In genomic region chr1:67053785-67054759, GRCh38 we compare ENCODE assay signal across 1 cellular context.
TF ChIP-seq lines count a peak whose summit lies in the region.

Gene SLC35D1, minus strand, starts transcription at chr1:67054148. Its CDS starts 135 bp downstream, at chr1:67054013.

TF ChIP-seq in WTC11, 78 proteins besides CTCF, POLR2A, EP300 and RAD21 (continued from another document):
- TF ChIP-seq HMGXB4 (CRISPR knock-in tag; IDR thresholded peaks at IDR 0.05), result peak; percentile 72; the same call in 1 of the 2 replicates
- no peak for TF ChIP-seq HMGA2 (CRISPR knock-in tag; IDR thresholded peaks at IDR 0.05)
- TF ChIP-seq MAX (CRISPR knock-in tag; IDR thresholded peaks at IDR 0.05), result peak; percentile 75; the same call in 1 of the 2 replicates
- TF ChIP-seq GABPB1 (CRISPR knock-in tag; IDR thresholded peaks at IDR 0.05), result peak; percentile 51; the same call in 1 of the 2 replicates
- 0 out of 2 replicates have a peak, but pooled peaks have one; percentile 30 for TF ChIP-seq PRRX2 (CRISPR knock-in tag; IDR thresholded peaks at IDR 0.05)
- TF ChIP-seq OVOL2 (CRISPR knock-in tag; IDR thresholded peaks at IDR 0.05; ENCODE audit: borderline replicate concordance), result no peak
- TF ChIP-seq NR1H2 (CRISPR knock-in tag; IDR thresholded peaks at IDR 0.05), result no peak
- TF ChIP-seq STAT6 (CRISPR knock-in tag; conservative IDR thresholded peaks at IDR 0.05; ENCODE audit: low read depth), result no peak
- TF ChIP-seq ZNF416 (CRISPR knock-in tag; IDR thresholded peaks at IDR 0.05), result no peak
- no peak for TF ChIP-seq TP53 (CRISPR knock-in tag; IDR thresholded peaks at IDR 0.05)
- no peak for TF ChIP-seq SMAD4 (CRISPR knock-in tag; IDR thresholded peaks at IDR 0.05)
- TF ChIP-seq CREM (CRISPR knock-in tag; IDR thresholded peaks at IDR 0.05), result peak; percentile 69; the same call in 1 of the 2 replicates
- no peak for TF ChIP-seq JUN (CRISPR knock-in tag; IDR thresholded peaks at IDR 0.05)
- peak; percentile 80 for TF ChIP-seq ARID4B (CRISPR knock-in tag; IDR thresholded peaks at IDR 0.05; ENCODE audit: borderline replicate concordance)
- TF ChIP-seq RORB (CRISPR knock-in tag; IDR thresholded peaks at IDR 0.05), result no peak
- no peak for TF ChIP-seq NR3C1 (CRISPR knock-in tag; conservative IDR thresholded peaks at IDR 0.05; ENCODE audit: low read depth)
- no peak for TF ChIP-seq ZNF232 (CRISPR knock-in tag; IDR thresholded peaks at IDR 0.05)
- 0 out of 2 replicates have a peak, but pooled peaks have one; percentile 40 for TF ChIP-seq CBFB (CRISPR knock-in tag; IDR thresholded peaks at IDR 0.05; ENCODE audit: low read depth)
- TF ChIP-seq IRF2 (CRISPR knock-in tag; IDR thresholded peaks at IDR 0.05; ENCODE audit: borderline replicate concordance, low read depth), result no peak
- TF ChIP-seq TEAD4 (CRISPR knock-in tag; IDR thresholded peaks at IDR 0.05), result 0 out of 2 replicates have a peak, but pooled peaks have one; percentile 13
- no peak for TF ChIP-seq USF2 (CRISPR knock-in tag; IDR thresholded peaks at IDR 0.05)
- no peak for TF ChIP-seq CREB1 (CRISPR knock-in tag; IDR thresholded peaks at IDR 0.05)
- peak; percentile 65; the same call in 1 of the 2 replicates for TF ChIP-seq ZBTB43 (CRISPR knock-in tag; IDR thresholded peaks at IDR 0.05)
- TF ChIP-seq USF1 (CRISPR knock-in tag; IDR thresholded peaks at IDR 0.05), result peak; percentile 38; the same call in 1 of the 2 replicates
- peak; percentile 89; the same call in 1 of the 2 replicates for TF ChIP-seq AFF4 (CRISPR knock-in tag; IDR thresholded peaks at IDR 0.05; ENCODE audit: borderline replicate concordance)
- TF ChIP-seq RELA (CRISPR knock-in tag; IDR thresholded peaks at IDR 0.05; ENCODE audit: borderline replicate concordance), result no peak
- 0 out of 2 replicates have a peak, but pooled peaks have one; percentile 42 for TF ChIP-seq ESRRA (CRISPR knock-in tag; IDR thresholded peaks at IDR 0.05; ENCODE audit: borderline replicate concordance)
- 0 out of 2 replicates have a peak, but pooled peaks have one; percentile 21 for TF ChIP-seq ZNF219 (CRISPR knock-in tag; IDR thresholded peaks at IDR 0.05; ENCODE audit: borderline replicate concordance)
- TF ChIP-seq SP1 (CRISPR knock-in tag; conservative IDR thresholded peaks at IDR 0.05), result peak; percentile 55
- TF ChIP-seq AR (CRISPR knock-in tag; IDR thresholded peaks at IDR 0.05), result no peak
- no peak for TF ChIP-seq ZNF512 (CRISPR knock-in tag; IDR thresholded peaks at IDR 0.05; ENCODE audit: borderline replicate concordance)
- no peak for TF ChIP-seq E2F1 (CRISPR knock-in tag; IDR thresholded peaks at IDR 0.05)
TF ChIP-seq in WTC11: peak in this region for 18.
